In the genomic region with DNA sequence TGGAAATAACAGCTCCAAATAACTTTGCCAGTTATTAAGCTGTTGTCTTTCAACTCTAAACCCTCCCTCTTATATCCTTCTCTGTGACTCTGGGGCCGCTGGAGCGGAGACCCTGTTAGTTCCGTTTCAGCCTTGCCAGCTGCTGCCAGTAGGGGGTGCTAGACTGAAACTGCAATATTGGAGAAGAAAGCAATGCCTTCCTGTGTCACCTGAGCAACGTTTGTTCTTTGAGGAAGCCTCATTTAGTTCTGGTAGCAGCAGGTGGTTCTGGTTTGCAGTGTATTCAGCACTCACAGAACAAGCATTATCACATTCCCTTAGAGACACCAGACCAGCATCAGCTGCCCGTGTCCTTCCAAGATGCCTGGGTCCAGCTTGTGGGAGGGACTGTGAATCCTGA, we compare ENCODE assay signal across 9 cellular contexts. TPM values are rescaled to one million over a fixed set of nuclear protein-coding genes. Genes with fewer than 3 reads are reported as not detected.
A peak's percentile ranks its signal among the peaks of the same experiment; 100 is the strongest.
DNase-seq lines count a peak whose midpoint lies in the region; ATAC-seq, FAIRE-seq and TF ChIP-seq lines count a peak whose summit lies in the region.
"Had no signal": no experiment of that assay in that cellular context is flagged by ENCODE, and none has a peak within 500 bp of the region (broad histone marks: within the 10 kb centered on the region; RNA-seq: fewer than 3 reads in every experiment).

No MANE protein-coding gene starts in this region.

- peak; percentile 55 to 58 for TF ChIP-seq CTCF in mammary epithelial cell (conservative IDR thresholded peaks at IDR 0.05 in 1 of 2, IDR thresholded peaks at IDR 0.05 in 1 of 2; ENCODE audit: extremely low read depth in 1 of 2, insufficient read depth in 1 of 2, low read depth in 1 of 2, low read length in 2 of 2)
- TF ChIP-seq CTCF in pancreas (IDR thresholded peaks at IDR 0.05) = peak; percentile 38 to 62 (median 50)

- no peak overlapping the region for H3K4me3 ChIP-seq in Jurkat, Clone E6-1 (ENCODE audit: low read length)
- no peak overlapping the region for H3K4me3 ChIP-seq in mammary epithelial cell (replicated peaks in 1 of 3; ENCODE audit: insufficient read depth in 1 of 3, low read depth in 2 of 3, low read length in 3 of 3)
- H3K4me3 ChIP-seq in pancreas = no peak overlapping the region
- H3K4me3 ChIP-seq in CD8-positive, alpha-beta memory T cell (ENCODE audit: low read length) = no peak overlapping the region

- H3K27me3 Mint-ChIP-seq in activated CD4-positive, alpha-beta memory T cell treated with anti-CD3 and anti-CD28 coated beads for 36 hours = peaks cover 15% of the 10 kb centered on the region
- H3K27me3 Mint-ChIP-seq in activated CD4-positive, alpha-beta memory T cell treated with anti-CD3 and anti-CD28 coated beads, Interleukin-2, amount 10 ng/mL, durations not matched to agents 7 days and 5 days = no peaks in the 10 kb centered on the region
- peaks cover 3 to 23% of the 10 kb centered on the region in 2 donors for H3K27me3 Mint-ChIP-seq in CD8-positive, alpha-beta memory T cell

- no peaks in the 10 kb centered on the region for H3K9me3 Mint-ChIP-seq in activated CD4-positive, alpha-beta memory T cell treated with anti-CD3 and anti-CD28 coated beads for 36 hours
- no peaks in the 10 kb centered on the region for H3K9me3 Mint-ChIP-seq in activated CD4-positive, alpha-beta memory T cell treated with anti-CD3 and anti-CD28 coated beads, Interleukin-2, amount 10 ng/mL, durations not matched to agents 7 days and 5 days
- peaks cover 0 to 2% (median 0%) of the 10 kb centered on the region in 5 donors for H3K9me3 Mint-ChIP-seq in CD8-positive, alpha-beta memory T cell

- H3K27ac Mint-ChIP-seq in activated CD4-positive, alpha-beta memory T cell treated with anti-CD3 and anti-CD28 coated beads for 36 hours = no peak overlapping the region
- H3K27ac Mint-ChIP-seq in activated CD4-positive, alpha-beta memory T cell treated with anti-CD3 and anti-CD28 coated beads, Interleukin-2, amount 10 ng/mL, durations not matched to agents 7 days and 5 days = no peak overlapping the region
- no peak overlapping the region for H3K27ac Mint-ChIP-seq in CD8-positive, alpha-beta memory T cell
- H3K27ac Mint-ChIP-seq: CD4-positive, alpha-beta memory T cell had no signal

- H2AFZ ChIP-seq in mammary epithelial cell (ENCODE audit: low read depth, low read length) = no peak overlapping the region

- no peaks in the 10 kb centered on the region for H3K36me3 ChIP-seq in mammary epithelial cell (ENCODE audit: insufficient read depth, low read length)
- H3K36me3 ChIP-seq in pancreas = no peaks in the 10 kb centered on the region
- no peaks in the 10 kb centered on the region for H3K36me3 ChIP-seq in CD8-positive, alpha-beta memory T cell (ENCODE audit: insufficient read depth, low read length)

- H3K4me2 ChIP-seq in mammary epithelial cell (ENCODE audit: insufficient read depth, low read depth, low read length) = no peak overlapping the region

- DNase-seq in activated CD4-positive, alpha-beta memory T cell treated with anti-CD3 and anti-CD28 coated beads for 36 hours = peak; percentile 20
- DNase-seq in activated CD4-positive, alpha-beta memory T cell treated with anti-CD3 and anti-CD28 coated beads, Interleukin-2, amount 10 ng/mL, durations not matched to agents 7 days and 5 days = no peak
- peak; percentile 28 for DNase-seq in Jurkat, Clone E6-1 (ENCODE audit: low read depth, low spot score)
- no peak for DNase-seq in mammary epithelial cell
- DNase-seq in pancreas = peak in 4 of 6 donors; percentile 34 to 64 (median 44)
- no peak for DNase-seq in central memory CD4-positive, alpha-beta T cell
- DNase-seq in CD8-positive, alpha-beta memory T cell = no peak
- DNase-seq in T-helper 1 cell = no peak
- DNase-seq: CD4-positive, alpha-beta memory T cell had no signal

- H3K4me1 ChIP-seq in mammary epithelial cell (ENCODE audit: insufficient read depth, low read length) (no peaks in the 10 kb centered on the region), pancreas (peaks cover 4 to 8% (median 8%) of the 10 kb centered on the region in 3 donors)
- no peaks in the 10 kb centered on the region for H3K4me1 ChIP-seq in CD8-positive, alpha-beta memory T cell (ENCODE audit: insufficient read depth, low read length)

- POLR2A ChIA-PET in activated CD4-positive, alpha-beta memory T cell treated with anti-CD3 and anti-CD28 coated beads for 36 hours (lab: Charles Lee) = no interaction called here
- POLR2A ChIA-PET in activated CD4-positive, alpha-beta memory T cell treated with anti-CD3 and anti-CD28 coated beads, Interleukin-2, amount 10 ng/mL, durations not matched to agents 7 days and 5 days (lab: Charles Lee) = no interaction called here
- POLR2A ChIA-PET in CD8-positive, alpha-beta memory T cell (lab: Charles Lee) = no interaction called here

- dilution Hi-C loops in mammary epithelial cell (cut with HindIII; ENCODE audit: low sequenced_read_pairs) = no loop called here

- peak in 2 of 4 donors; percentile 62 to 63 for ATAC-seq in pancreas

- H3K27me3 ChIP-seq in mammary epithelial cell (ENCODE audit: insufficient read depth, low read length) (no peaks in the 10 kb centered on the region), pancreas (no peaks in the 10 kb centered on the region)
- H3K27me3 ChIP-seq in CD8-positive, alpha-beta memory T cell (ENCODE audit: insufficient read depth, low read length, poor library complexity, severe bottlenecking) = no peaks in the 10 kb centered on the region

- CTCF ChIA-PET in activated CD4-positive, alpha-beta memory T cell treated with anti-CD3 and anti-CD28 coated beads for 36 hours (lab: Charles Lee) = interaction anchor here (0.6 to 2.5 kb wide), 5 partner anchors 9 to 756 kb away, joined by 3 to 8 read pairs (median 3); no protein-coding TSS in a partner anchor
- CTCF ChIA-PET in activated CD4-positive, alpha-beta memory T cell treated with anti-CD3 and anti-CD28 coated beads, Interleukin-2, amount 10 ng/mL, durations not matched to agents 7 days and 5 days (lab: Charles Lee) = interaction anchor here (0.7 to 1.8 kb wide), 3 partner anchors 9 to 87 kb away, joined by 3 to 5 read pairs (median 3); no protein-coding TSS in a partner anchor
- CTCF ChIA-PET in mammary epithelial cell (lab: Charles Lee; ENCODE audit: low non-redundant PET) = interaction anchor here (0.6 kb wide), 2 partner anchors 187 to 336 kb away, joined by 3 to 4 read pairs; no protein-coding TSS in a partner anchor
- CTCF ChIA-PET in CD8-positive, alpha-beta memory T cell (lab: Charles Lee) = interaction anchor here (1.0 kb wide), 1 partner anchor 321 kb away, joined by 3 read pairs; no protein-coding TSS in a partner anchor

- no peak overlapping the region for H3K9ac ChIP-seq in mammary epithelial cell (ENCODE audit: insufficient read depth, low read length)

- no peaks in the 10 kb centered on the region for H3K36me3 Mint-ChIP-seq in activated CD4-positive, alpha-beta memory T cell treated with anti-CD3 and anti-CD28 coated beads for 36 hours
- no peaks in the 10 kb centered on the region for H3K36me3 Mint-ChIP-seq in activated CD4-positive, alpha-beta memory T cell treated with anti-CD3 and anti-CD28 coated beads, Interleukin-2, amount 10 ng/mL, durations not matched to agents 7 days and 5 days (ENCODE audit: low read depth)
- no peaks in the 10 kb centered on the region for H3K36me3 Mint-ChIP-seq in CD8-positive, alpha-beta memory T cell
- H3K36me3 Mint-ChIP-seq: CD4-positive, alpha-beta memory T cell had no signal

- no peaks in the 10 kb centered on the region for H4K20me1 ChIP-seq in mammary epithelial cell (ENCODE audit: insufficient read depth, low read length)

- no peaks in the 10 kb centered on the region for H3K79me2 ChIP-seq in mammary epithelial cell (ENCODE audit: insufficient read depth, low read length)

- H3K4me3 Mint-ChIP-seq in activated CD4-positive, alpha-beta memory T cell treated with anti-CD3 and anti-CD28 coated beads for 36 hours = no peak overlapping the region
- H3K4me3 Mint-ChIP-seq in activated CD4-positive, alpha-beta memory T cell treated with anti-CD3 and anti-CD28 coated beads, Interleukin-2, amount 10 ng/mL, durations not matched to agents 7 days and 5 days = no peak overlapping the region
- no peak overlapping the region for H3K4me3 Mint-ChIP-seq in CD8-positive, alpha-beta memory T cell
- H3K4me3 Mint-ChIP-seq: CD4-positive, alpha-beta memory T cell had no signal

- H3K4me1 Mint-ChIP-seq in activated CD4-positive, alpha-beta memory T cell treated with anti-CD3 and anti-CD28 coated beads for 36 hours (ENCODE audit: low read depth) = no peaks in the 10 kb centered on the region
- H3K4me1 Mint-ChIP-seq in activated CD4-positive, alpha-beta memory T cell treated with anti-CD3 and anti-CD28 coated beads, Interleukin-2, amount 10 ng/mL, durations not matched to agents 7 days and 5 days = no peaks in the 10 kb centered on the region
- no peaks in the 10 kb centered on the region for H3K4me1 Mint-ChIP-seq in CD8-positive, alpha-beta memory T cell
- H3K4me1 Mint-ChIP-seq: CD4-positive, alpha-beta memory T cell had no signal

- no peak overlapping the region for H3K27ac ChIP-seq in mammary epithelial cell (ENCODE audit: insufficient read depth, low read depth, low read length)
- no peak overlapping the region for H3K27ac ChIP-seq in pancreas
- no peak overlapping the region for H3K27ac ChIP-seq in CD8-positive, alpha-beta memory T cell (ENCODE audit: low read depth, low read length)

- intact Hi-C loops in activated CD4-positive, alpha-beta memory T cell treated with anti-CD3 and anti-CD28 coated beads for 36 hours (cut with micrococcal nuclease) = no loop called here
- intact Hi-C loops in mammary epithelial cell (cut with micrococcal nuclease) (no loop called here), pancreas (cut with DNase I) (no loop called here)

- H3K9me3 ChIP-seq in mammary epithelial cell (replicated peaks; ENCODE audit: insufficient read depth, low read length) (no peaks in the 10 kb centered on the region), pancreas (no peaks in the 10 kb centered on the region)
- H3K9me3 ChIP-seq in CD8-positive, alpha-beta memory T cell (ENCODE audit: low read length) = no peaks in the 10 kb centered on the region

- no TSS peak for BruUV-seq in mammary epithelial cell (replicated peaks; lab: Mats Ljungman, UMichigan)

- FAIRE-seq in pancreas (lab: Jason Lieb, UNC) = no peak

- in situ Hi-C loops in mammary epithelial cell (cut with MboI; ENCODE audit: low sequenced_read_pairs in 2 of 2) = no loop called here

- WGBS in mammary epithelial cell (ENCODE audit: low coverage, missing lambda C conversion rate) = 90% methylated on average over 4 of the region's 5 CpGs
- WGBS in pancreas, 2 donors = 60 to 70% methylated on average over 5 of the region's 5 CpGs

RNA-seq across cellular contexts. Expression of gene JAG1, which starts 22.9 kb away (rescaled TPM):
- total RNA-seq in activated CD4-positive, alpha-beta memory T cell treated with anti-CD3 and anti-CD28 coated beads for 36 hours = under 1 TPM; 0.15 to 0.40 TPM
- total RNA-seq in activated CD4-positive, alpha-beta memory T cell treated with anti-CD3 and anti-CD28 coated beads, Interleukin-2, amount 10 ng/mL, durations not matched to agents 7 days and 5 days = under 1 TPM; 0.15 to 0.30 TPM
- 1.6 TPM for polyA plus RNA-seq in Jurkat, Clone E6-1 (2012; ENCODE audit: insufficient read depth, insufficient read length)
- 100 to 1,000 TPM; 244 to 283 TPM for total RNA-seq in mammary epithelial cell
- 54.7 TPM for polyA plus RNA-seq in mammary epithelial cell
- polyA minus RNA-seq in mammary epithelial cell = 300 TPM
- 10 to 100 TPM; 22.6 to 60.1 (median 27.4) TPM for total RNA-seq in pancreas
- 10 to 100 TPM; 13.9 to 14.6 TPM for polyA plus RNA-seq in pancreas
- under 1 TPM; 0.11 to 0.24 TPM for total RNA-seq in CD8-positive, alpha-beta memory T cell
- 0.24 TPM for polyA plus RNA-seq in CD8-positive, alpha-beta memory T cell

Comparison
In these comparisons a context has a peak if more than half of its experiments do, and no peak if none do; other contexts are left out.
1. DNase-seq: peak in activated CD4-positive, alpha-beta memory T cell treated with anti-CD3 and anti-CD28 coated beads for 36 hours (single experiment), Jurkat, Clone E6-1 (single experiment) and pancreas (4 of 6); none in activated CD4-positive, alpha-beta memory T cell treated with anti-CD3 and anti-CD28 coated beads, Interleukin-2, amount 10 ng/mL, durations not matched to agents 7 days and 5 days (single experiment), mammary epithelial cell (single experiment), central memory CD4-positive, alpha-beta T cell (single experiment), CD8-positive, alpha-beta memory T cell (0 of 5) and T-helper 1 cell (0 of 5).
2. RNA of gene JAG1, which starts 22.9 kb away (total RNA-seq): 244 to 283 TPM in mammary epithelial cell and 22.6 to 60.1 TPM in pancreas; 0.15 to 0.40 TPM in activated CD4-positive, alpha-beta memory T cell treated with anti-CD3 and anti-CD28 coated beads for 36 hours, 0.15 to 0.30 TPM in activated CD4-positive, alpha-beta memory T cell treated with anti-CD3 and anti-CD28 coated beads, Interleukin-2, amount 10 ng/mL, durations not matched to agents 7 days and 5 days and 0.11 to 0.24 TPM in CD8-positive, alpha-beta memory T cell; every median in the first group is over 10 times any median in the second.